ENCODE assay signal across 8 cellular contexts in the genomic region with DNA sequence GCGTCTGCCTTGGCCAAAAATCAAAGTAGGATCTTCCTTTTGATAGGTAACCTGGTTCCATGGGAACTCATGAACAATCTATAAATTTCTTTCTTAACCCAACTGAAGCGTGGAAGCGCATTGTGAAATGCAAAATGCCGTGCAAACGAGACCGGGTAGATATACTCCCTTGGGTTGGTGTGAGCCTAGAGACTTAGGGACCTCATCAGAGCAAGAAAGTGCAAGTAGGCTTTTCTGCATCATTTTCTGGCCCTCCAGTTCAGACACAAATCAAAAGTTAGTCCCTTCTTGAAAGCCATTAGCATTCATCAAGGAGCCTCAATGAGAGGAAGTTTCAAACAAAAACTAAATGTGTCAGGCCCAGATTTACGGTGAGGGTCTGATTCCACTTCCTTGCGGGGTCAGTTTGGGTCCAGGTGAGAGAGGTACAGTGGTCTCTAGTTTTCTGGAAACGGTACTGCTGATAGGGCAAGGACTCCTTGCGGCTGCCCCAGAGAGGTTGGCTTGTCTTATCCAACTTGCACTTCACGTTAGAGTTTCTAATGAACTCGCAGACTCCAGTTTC. TPM values are rescaled to one million over a fixed set of nuclear protein-coding genes. Genes with fewer than 3 reads are reported as not detected.
A peak's percentile ranks its signal among the peaks of the same experiment; 100 is the strongest.
DNase-seq lines count a peak whose midpoint lies in the region; ATAC-seq and TF ChIP-seq lines count a peak whose summit lies in the region.

No MANE protein-coding gene starts in this region.

- peak; percentile 0 to 5 for ATAC-seq in activated CD4-positive, CD25-positive, alpha-beta regulatory T cell treated with anti-CD3 and anti-CD28 coated beads, Interleukin-2, amount 50 U/mL, for 24 hours
- ATAC-seq in HG02973 (IDR thresholded peaks at IDR 0.05; ENCODE audit: unreplicated experiment) = peak; percentile 15

- H3K27me3 ChIP-seq in cardiac muscle cell = no peaks in the 10 kb centered on the region

- TF ChIP-seq CTCF in cardiac muscle cell (IDR thresholded peaks at IDR 0.05; ENCODE audit: low read depth, low read length) = no peak

- H3K27ac ChIP-seq in SK-N-MC = 0 out of 2 replicates have a peak overlapping the region, but pooled peaks have one; percentile 30
- H3K27ac ChIP-seq in cardiac muscle cell = no peak overlapping the region
- H3K27ac ChIP-seq in skin epidermis = peak overlapping the region in 20 of 21 experiments; percentile 72 to 97 (median 92)

- H3K9me3 ChIP-seq in SK-N-MC (ENCODE audit: low read depth, low read length) (no peaks in the 10 kb centered on the region), cardiac muscle cell (ENCODE audit: low read depth) (no peaks in the 10 kb centered on the region)

- H3K4me1 ChIP-seq in cardiac muscle cell (ENCODE audit: low read depth) = no peaks in the 10 kb centered on the region

- H3K4me3 ChIP-seq in SK-N-MC (peak overlapping the region; percentile 90), cardiac muscle cell (peak overlapping the region; percentile 82), skin epidermis (peak overlapping the region; percentile 57 to 81 (median 65))

- H3K36me3 ChIP-seq in SK-N-MC (ENCODE audit: insufficient read depth, low read length) (no peaks in the 10 kb centered on the region), cardiac muscle cell (no peaks in the 10 kb centered on the region)

- H3K9ac ChIP-seq in SK-N-MC (ENCODE audit: insufficient read length) = peak overlapping the region; percentile 72

- DNase-seq in activated CD4-positive, CD25-positive, alpha-beta regulatory T cell treated with anti-CD3 and anti-CD28 coated beads, Interleukin-2, amount 50 U/mL, for 72 hours = no peak
- DNase-seq in SK-N-MC (ENCODE audit: low read depth, low spot score) = no peak
- DNase-seq in cardiac muscle cell (ENCODE audit: low read depth in 1 of 2, low spot score in 1 of 2) = peak in 1 of 2 donors; percentile 47
- DNase-seq in NCI-H2029 (lab: John Stamatoyannopoulos, UW) = no peak
- DNase-seq in NCI-H1417 (lab: John Stamatoyannopoulos, UW) = no peak

RNA-seq across cellular contexts. Expression of a gene that starts 5.3 kb away (rescaled TPM):
- 4.9 and 6.4 TPM in 2 replicates for total RNA-seq in cardiac muscle cell
- polyA plus RNA-seq in cardiac muscle cell = 5.1 and 5.8 TPM in 2 replicates
